In the genomic region with DNA sequence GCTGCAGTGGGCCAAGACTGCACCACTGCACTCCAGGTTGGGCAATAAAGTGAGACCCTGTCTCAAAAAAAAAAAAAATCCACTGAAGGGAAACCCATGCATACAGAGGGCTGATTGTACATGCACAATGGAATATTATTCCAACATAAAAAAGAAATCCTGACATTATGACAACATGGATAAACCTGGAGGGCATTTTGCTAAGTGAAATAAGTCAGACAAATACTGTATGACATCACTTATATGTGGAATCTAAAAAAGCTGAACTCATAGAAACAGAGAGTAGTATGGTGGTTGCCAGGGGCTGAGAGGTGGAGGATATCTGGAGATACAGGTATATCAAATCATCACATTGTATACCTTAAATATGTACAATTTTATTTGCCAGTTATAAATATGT, we compare ENCODE assay signal across 19 cellular contexts.
"Had no signal": no experiment of that assay in that cellular context is flagged by ENCODE, and none has a peak within 500 bp of the region (broad histone marks: within the 10 kb centered on the region; RNA-seq: fewer than 3 reads in every experiment).

No MANE protein-coding gene starts in this region.

- DNase-seq: colonic mucosa; cortex of kidney; effector memory CD4-positive, alpha-beta T cell; gastrocnemius medialis; glutamatergic neuron; head of caudate nucleus; heart right ventricle; hippocampal formation; left cardiac atrium; left lung; left ventricle myocardium superior; lower lobe of right lung; mesenchymal stem cell; mucosa of descending colon had no signal

- H3K27ac ChIP-seq: colonic mucosa, esophagus muscularis mucosa, foreskin keratinocyte, gastrocnemius medialis, heart right ventricle, left lung, lower lobe of right lung had no signal

- H3K4me1 ChIP-seq: colonic mucosa, esophagus muscularis mucosa, foreskin keratinocyte, gastrocnemius medialis, heart right ventricle, left lung, lower lobe of right lung had no signal

- H3K27me3 ChIP-seq: colonic mucosa, esophagus muscularis mucosa, foreskin keratinocyte, gastrocnemius medialis, heart right ventricle, left lung had no signal

- ATAC-seq: foreskin keratinocyte, gastrocnemius medialis, heart right ventricle, left cardiac atrium, left lung, left ventricle myocardium superior, lower lobe of right lung, mucosa of descending colon had no signal

- H3K36me3 ChIP-seq: colonic mucosa, esophagus muscularis mucosa, gastrocnemius medialis, heart right ventricle, left lung, lower lobe of right lung had no signal

- FAIRE-seq: endothelial cell of umbilical vein, islet of Langerhans, keratinocyte had no signal

- H3K4me3 ChIP-seq: colonic mucosa, esophagus muscularis mucosa, gastrocnemius medialis, heart right ventricle, left lung, lower lobe of right lung, mucosa of descending colon had no signal

- H3K9me3 ChIP-seq: colonic mucosa, esophagus muscularis mucosa, gastrocnemius medialis, heart right ventricle, left lung, lower lobe of right lung, mucosa of descending colon had no signal
